Comparison of ENCODE assay signal across 16 cellular contexts in the genomic region with DNA sequence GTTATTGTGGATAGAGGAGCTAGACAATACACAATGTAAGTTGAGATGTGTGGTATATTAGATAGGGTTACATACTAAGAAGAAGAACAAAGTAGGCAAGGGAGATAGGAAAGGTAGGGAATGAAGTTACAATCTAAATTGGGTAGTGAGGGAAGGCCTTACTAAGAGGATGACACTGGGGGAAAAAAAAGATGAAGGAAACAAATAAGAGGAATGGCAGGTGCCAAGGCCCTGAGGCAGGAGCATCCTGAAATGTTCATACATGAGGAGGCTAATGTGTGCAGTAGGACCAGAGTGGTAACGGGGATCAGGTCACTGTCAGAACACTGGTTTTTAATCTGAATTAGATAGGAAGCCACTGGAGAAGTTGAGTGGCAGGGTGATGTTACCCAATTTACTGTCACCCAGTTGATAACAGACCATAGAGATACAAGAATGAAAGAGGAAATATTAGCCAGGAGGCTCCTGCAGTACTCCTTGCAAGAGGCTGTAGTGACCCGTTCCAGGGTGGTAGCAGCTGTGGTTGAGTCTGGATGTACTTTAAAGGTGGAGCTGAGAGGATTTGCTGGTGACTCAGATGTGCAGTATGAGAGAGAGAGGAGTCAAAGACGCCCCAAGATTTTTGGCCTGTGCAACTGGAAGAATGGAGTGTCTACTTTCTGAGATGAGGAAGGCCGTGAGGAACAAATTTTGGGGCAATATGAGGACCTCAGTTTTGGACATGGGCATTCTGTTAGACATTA. TPM values are rescaled to one million over a fixed set of nuclear protein-coding genes. Genes with fewer than 3 reads are reported as not detected.
A peak's percentile ranks its signal among the peaks of the same experiment; 100 is the strongest.
DNase-seq lines count a peak whose midpoint lies in the region; ATAC-seq and TF ChIP-seq lines count a peak whose summit lies in the region.
"Had no signal": no experiment of that assay in that cellular context is flagged by ENCODE, and none has a peak within 500 bp of the region (broad histone marks: within the 10 kb centered on the region; RNA-seq: fewer than 3 reads in every experiment).

No MANE protein-coding gene starts in this region.

- H3K9me3 ChIP-seq in left ventricle myocardium inferior (replicated peaks) (no peaks in the 10 kb centered on the region), aorta (ENCODE audit: control insufficient read depth, low read length) (no peaks in the 10 kb centered on the region)
- H3K9me3 ChIP-seq: transverse colon had no signal

- no peak for TF ChIP-seq CTCF in left ventricle myocardium inferior (IDR thresholded peaks at IDR 0.05; ENCODE audit: borderline replicate concordance)
- TF ChIP-seq CTCF in foreskin keratinocyte (conservative IDR thresholded peaks at IDR 0.05): no peak

- 72 to 74% methylated on average over 4 of the region's 4 CpGs for WGBS in aorta, 2 donors

- H3K4me1 ChIP-seq in left ventricle myocardium inferior: peaks cover 25% of the 10 kb centered on the region
- H3K4me1 ChIP-seq in foreskin keratinocyte: no peaks in the 10 kb centered on the region
- H3K4me1 ChIP-seq in aorta (ENCODE audit: control insufficient read depth in 1 of 2, insufficient read depth in 2 of 2, low read length in 2 of 2): peaks cover 13 to 19% of the 10 kb centered on the region in 2 donors

- H3K27me3 ChIP-seq in left ventricle myocardium inferior (ENCODE audit: low read depth): no peaks in the 10 kb centered on the region
- H3K27me3 ChIP-seq in foreskin keratinocyte: peaks cover 13% of the 10 kb centered on the region
- H3K27me3 ChIP-seq in aorta (ENCODE audit: control insufficient read depth in 1 of 2, insufficient read depth in 2 of 2, low read length in 1 of 2): no peaks in the 10 kb centered on the region
- H3K27me3 ChIP-seq: cardiac muscle cell, transverse colon had no signal

- DNase-seq in left ventricle myocardium inferior (no peak), Right ventricle myocardium superior (no peak), amniotic epithelial cell (ENCODE audit: low read depth) (peak; percentile 21), foreskin keratinocyte (peak; percentile 29 to 59), aorta (no peak), NCI-H128 (lab: John Stamatoyannopoulos, UW; ENCODE audit: unreplicated experiment) (no peak), HPDE6-E6E7 (ENCODE audit: extremely low spot score) (no peak), ureter (ENCODE audit: low spot score) (no peak)
- DNase-seq: NCI-H2029; stimulated activated CD4-positive, alpha-beta T cell treated with anti-CD3 and anti-CD28 coated beads, Interleukin-12 subunit alpha, Interleukin-12 subunit beta, amount 100 ng/mL, for 4 hours; transverse colon had no signal

- intact Hi-C loops in left ventricle myocardium inferior (cut with micrococcal nuclease) (loop anchor here (10.0 kb wide), 1 partner anchor 463 kb away; the partner anchor contains the start of gene SST), Right ventricle myocardium superior (cut with DNase I) (no loop called here), aorta (cut with DNase I) (no loop called here)

- H3K4me3 ChIP-seq in left ventricle myocardium inferior (no peak overlapping the region), aorta (ENCODE audit: low read length in 2 of 2) (no peak overlapping the region)
- H3K4me3 ChIP-seq: cardiac muscle cell, transverse colon had no signal

- no peaks in the 10 kb centered on the region for H3K36me3 ChIP-seq in left ventricle myocardium inferior
- H3K36me3 ChIP-seq in aorta (ENCODE audit: control insufficient read depth in 1 of 2, insufficient read depth in 2 of 2, low read length in 1 of 2): no peaks in the 10 kb centered on the region
- H3K36me3 ChIP-seq: cardiac muscle cell, transverse colon had no signal

- H3K27ac ChIP-seq in left ventricle myocardium inferior (replicated peaks): peak overlapping the region; percentile 63
- no peak overlapping the region for H3K27ac ChIP-seq in foreskin keratinocyte
- peak overlapping the region; percentile 63 to 75 for H3K27ac ChIP-seq in aorta (ENCODE audit: low read depth in 1 of 2, low read length in 2 of 2)
- H3K27ac ChIP-seq: cardiac muscle cell had no signal

- ATAC-seq in Right ventricle myocardium superior (ENCODE audit: poor library complexity) (no peak), foreskin keratinocyte (peak; percentile 90), aorta (ENCODE audit: low FRiP score) (no peak)

RNA-seq across cellular contexts. Expression of gene RTP1, which starts 14.4 kb away (rescaled TPM):
- total RNA-seq in left ventricle myocardium inferior (not detected), Right ventricle myocardium superior (not detected), foreskin keratinocyte (not detected in 2 replicates), aorta (under 1 TPM; 0.16 to 0.48 TPM), ureter (not detected)
- polyA plus RNA-seq in foreskin keratinocyte (not detected in 2 replicates), aorta (not detected)
- total RNA-seq: A673; activated T-helper 2 cell treated with anti-CD3 and anti-CD28 coated beads, Interferon-gamma antibody, Interleukin-2, Interleukin-4, amounts not matched to agents 10 μg/mL and 5 μg/mL and 100 μg/mL, durations not matched to agents 14 hours and 24 hours and 36 hours; cardiac muscle cell; lung microvascular endothelial cell; transverse colon had no signal
- polyA plus RNA-seq: cardiac muscle cell, IgD-negative memory B cell had no signal

Comparison
In these comparisons a context has a peak if more than half of its experiments do, and no peak if none do; other contexts are left out.
1. DNase-seq: peak in amniotic epithelial cell (single experiment) and foreskin keratinocyte (2 of 2); none in left ventricle myocardium inferior (single experiment), Right ventricle myocardium superior (single experiment), aorta (0 of 2), NCI-H128 (single experiment), HPDE6-E6E7 (single experiment) and ureter (single experiment).